ENCODE assay signal across 12 cellular contexts in the genomic region with DNA sequence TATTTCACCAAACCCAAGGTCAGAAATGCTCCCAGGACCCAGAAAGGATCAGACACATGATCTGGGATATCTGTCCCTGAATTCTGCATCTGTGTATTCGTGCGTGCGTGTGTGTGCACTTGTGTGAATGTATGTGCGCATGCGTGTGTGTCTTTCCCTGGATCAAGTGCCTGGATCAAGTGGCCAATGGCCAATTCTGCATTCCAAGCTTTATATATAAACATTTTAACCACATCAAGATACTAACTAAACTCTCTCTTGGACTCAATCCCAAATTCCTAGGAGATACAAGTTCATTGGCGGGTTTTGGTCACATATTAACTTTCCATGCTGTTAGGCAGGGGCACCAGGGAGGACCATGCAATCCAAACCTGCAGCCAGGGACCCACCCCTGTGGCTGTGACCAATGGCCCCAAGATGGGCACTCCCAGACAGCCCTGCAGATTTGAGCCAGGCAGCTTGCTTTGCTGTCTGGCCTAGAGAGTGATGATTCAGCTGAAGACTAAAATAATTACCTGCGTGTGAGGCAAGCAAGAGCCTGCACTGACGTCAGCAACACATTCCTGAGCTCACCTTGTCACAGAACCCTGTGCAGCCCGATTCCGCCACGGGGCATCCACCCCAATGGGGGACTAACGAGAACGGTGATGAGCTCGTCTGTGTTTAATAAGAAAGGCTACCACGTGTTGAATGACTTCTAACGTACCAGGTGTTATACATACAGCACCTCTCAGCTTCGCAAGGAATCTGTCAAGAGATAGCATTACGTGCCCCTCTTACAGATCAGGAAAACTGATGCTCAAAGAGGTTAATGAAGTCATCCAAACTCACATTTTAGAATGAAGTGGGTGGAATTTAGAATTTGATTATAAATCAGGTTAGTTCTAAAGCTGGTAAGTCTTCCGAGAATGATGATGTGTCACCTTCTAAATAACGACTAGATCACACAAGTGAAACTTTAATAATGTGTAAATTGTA. TPM values are rescaled to one million over a fixed set of nuclear protein-coding genes. Genes with fewer than 3 reads are reported as not detected.
A peak's percentile ranks its signal among the peaks of the same experiment; 100 is the strongest.
DNase-seq lines count a peak whose midpoint lies in the region; ATAC-seq and TF ChIP-seq lines count a peak whose summit lies in the region.
"Had no signal": no experiment of that assay in that cellular context is flagged by ENCODE, and none has a peak within 500 bp of the region (broad histone marks: within the 10 kb centered on the region; RNA-seq: fewer than 3 reads in every experiment).

No MANE protein-coding gene starts in this region.

- H3K27me3 Mint-ChIP-seq in WTC11 (ENCODE audit: low read depth) = no peaks in the 10 kb centered on the region

- H3K36me3 ChIP-seq in osteoblast (ENCODE audit: insufficient read depth, low read length) (no peaks in the 10 kb centered on the region), suprapubic skin (no peaks in the 10 kb centered on the region)

- no peak overlapping the region for H3K4me2 ChIP-seq in osteoblast (ENCODE audit: insufficient read depth, low read length)

- no peaks in the 10 kb centered on the region for H4K20me1 ChIP-seq in osteoblast (ENCODE audit: insufficient read depth, low read length)

- TF ChIP-seq POLR2A in suprapubic skin (IDR thresholded peaks at IDR 0.05) = no peak

- POLR2A ChIA-PET in WTC11 (lab: Charles Lee) = no interaction called here

- TF ChIP-seq CTCF in WTC11 (IDR thresholded peaks at IDR 0.05) (no peak), fibroblast of pulmonary artery (IDR thresholded peaks at IDR 0.05; ENCODE audit: low read length, missing control alignments) (no peak), osteoblast (IDR thresholded peaks at IDR 0.05; ENCODE audit: extremely low read depth, low read depth, low read length) (no peak), suprapubic skin (IDR thresholded peaks at IDR 0.05) (no peak)

- H3K4me3 ChIP-seq in fibroblast of pulmonary artery (replicated peaks; ENCODE audit: low read depth, low read length) (no peak overlapping the region), osteoblast (ENCODE audit: insufficient read depth, low read length) (no peak overlapping the region), suprapubic skin (no peak overlapping the region)

- H3K4me1 ChIP-seq in osteoblast (ENCODE audit: insufficient read depth, low read length) (peaks cover 56% of the 10 kb centered on the region), suprapubic skin (peaks cover 16% of the 10 kb centered on the region)

- H3K27me3 ChIP-seq in osteoblast (ENCODE audit: insufficient read depth, low read length) = no peaks in the 10 kb centered on the region
- H3K27me3 ChIP-seq in suprapubic skin = no peaks in the 10 kb centered on the region

- DNase-seq in ELR (ENCODE audit: low read depth) (peak; percentile 20), WTC11 (ENCODE audit: low spot score) (no peak), fibroblast of pulmonary artery (ENCODE audit: low read depth) (peak; percentile 66), osteoblast (ENCODE audit: insufficient read length, low spot score, missing footprints) (no peak), NCI-H2171 treated with DMSO at 0.1 percent for 48 hours (lab: John Stamatoyannopoulos, UW) (no peak), suprapubic skin (ENCODE audit: low spot score in 2 of 2) (no peak)
- DNase-seq: activated CD8-positive, alpha-beta T cell treated with anti-CD3 and anti-CD28 coated beads for 36 hours; Caco-2; NCI-H146; retina had no signal

- H3K27ac ChIP-seq in osteoblast (ENCODE audit: low read depth, low read length) (peak overlapping the region; percentile 6), suprapubic skin (no peak overlapping the region)

- ATAC-seq in WTC11 (no peak), HG03442 (IDR thresholded peaks at IDR 0.05; ENCODE audit: unreplicated experiment) (no peak), GM19397 (IDR thresholded peaks at IDR 0.05; ENCODE audit: unreplicated experiment) (no peak)
- ATAC-seq: activated CD8-positive, alpha-beta T cell treated with anti-CD3 and anti-CD28 coated beads for 36 hours had no signal

- H3K9me3 Mint-ChIP-seq in WTC11 = no peaks in the 10 kb centered on the region
- H3K9me3 Mint-ChIP-seq: activated CD8-positive, alpha-beta T cell treated with anti-CD3 and anti-CD28 coated beads for 36 hours had no signal

- WGBS in suprapubic skin = 47% methylated on average over 20 of the region's 20 CpGs

- H3K79me2 ChIP-seq in osteoblast (ENCODE audit: insufficient read depth, low read length) = no peaks in the 10 kb centered on the region

- peaks cover 44% of the 10 kb centered on the region for H3K4me1 Mint-ChIP-seq in WTC11

- no peaks in the 10 kb centered on the region for H3K36me3 Mint-ChIP-seq in WTC11

- H3K27ac Mint-ChIP-seq in WTC11 = peak overlapping the region; percentile 38; the same call in 1 of the 2 replicates
- H3K27ac Mint-ChIP-seq: activated CD8-positive, alpha-beta T cell treated with anti-CD3 and anti-CD28 coated beads for 36 hours had no signal

- no peak overlapping the region for H2AFZ ChIP-seq in osteoblast (ENCODE audit: low read length)

- TF ChIP-seq EP300 in suprapubic skin (IDR thresholded peaks at IDR 0.05) = no peak

- CTCF ChIA-PET in WTC11 (lab: Charles Lee) = interaction anchor here (2.5 kb wide), 2 partner anchors 15 to 257 kb away, joined by 9 to 12 read pairs; a partner anchor contains a TSS

- H3K4me3 Mint-ChIP-seq in WTC11 = no peak overlapping the region
- H3K4me3 Mint-ChIP-seq: activated CD8-positive, alpha-beta T cell treated with anti-CD3 and anti-CD28 coated beads for 36 hours had no signal

- H3K9me3 ChIP-seq in osteoblast (ENCODE audit: low read depth, low read length) (no peaks in the 10 kb centered on the region), suprapubic skin (no peaks in the 10 kb centered on the region)
- H3K9me3 ChIP-seq: Caco-2 had no signal

TF ChIP-seq in WTC11, 78 proteins besides CTCF, POLR2A, EP300 and RAD21 (continues in another document):
- TF ChIP-seq NFATC4 (CRISPR knock-in tag; IDR thresholded peaks at IDR 0.05) = no peak
- no peak for TF ChIP-seq ZNF281 (CRISPR knock-in tag; IDR thresholded peaks at IDR 0.05)
- no peak for TF ChIP-seq ETV6 (CRISPR knock-in tag; IDR thresholded peaks at IDR 0.05)
- TF ChIP-seq ZNF263 (CRISPR knock-in tag; IDR thresholded peaks at IDR 0.05; ENCODE audit: low read depth) = no peak
- no peak for TF ChIP-seq NR1H2 (CRISPR knock-in tag; IDR thresholded peaks at IDR 0.05)
- no peak for TF ChIP-seq FOXP1 (CRISPR knock-in tag; IDR thresholded peaks at IDR 0.05; ENCODE audit: borderline replicate concordance)
- TF ChIP-seq, protein P1, sequence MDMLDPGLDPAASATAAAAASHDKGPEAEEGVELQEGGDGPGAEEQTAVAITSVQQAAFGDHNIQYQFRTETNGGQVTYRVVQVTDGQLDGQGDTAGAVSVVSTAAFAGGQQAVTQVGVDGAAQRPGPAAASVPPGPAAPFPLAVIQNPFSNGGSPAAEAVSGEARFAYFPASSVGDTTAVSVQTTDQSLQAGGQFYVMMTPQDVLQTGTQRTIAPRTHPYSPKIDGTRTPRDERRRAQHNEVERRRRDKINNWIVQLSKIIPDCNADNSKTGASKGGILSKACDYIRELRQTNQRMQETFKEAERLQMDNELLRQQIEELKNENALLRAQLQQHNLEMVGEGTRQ (CRISPR knock-in tag; IDR thresholded peaks at IDR 0.05) = no peak
- TF ChIP-seq USF1 (CRISPR knock-in tag; IDR thresholded peaks at IDR 0.05) = no peak
- TF ChIP-seq ZNF671 (CRISPR knock-in tag; IDR thresholded peaks at IDR 0.05) = no peak
- TF ChIP-seq, protein P2, sequence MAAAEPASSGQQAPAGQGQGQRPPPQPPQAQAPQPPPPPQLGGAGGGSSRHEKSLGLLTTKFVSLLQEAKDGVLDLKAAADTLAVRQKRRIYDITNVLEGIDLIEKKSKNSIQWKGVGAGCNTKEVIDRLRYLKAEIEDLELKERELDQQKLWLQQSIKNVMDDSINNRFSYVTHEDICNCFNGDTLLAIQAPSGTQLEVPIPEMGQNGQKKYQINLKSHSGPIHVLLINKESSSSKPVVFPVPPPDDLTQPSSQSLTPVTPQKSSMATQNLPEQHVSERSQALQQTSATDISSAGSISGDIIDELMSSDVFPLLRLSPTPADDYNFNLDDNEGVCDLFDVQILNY (CRISPR knock-in tag; IDR thresholded peaks at IDR 0.05) = no peak
- TF ChIP-seq, protein P3, sequence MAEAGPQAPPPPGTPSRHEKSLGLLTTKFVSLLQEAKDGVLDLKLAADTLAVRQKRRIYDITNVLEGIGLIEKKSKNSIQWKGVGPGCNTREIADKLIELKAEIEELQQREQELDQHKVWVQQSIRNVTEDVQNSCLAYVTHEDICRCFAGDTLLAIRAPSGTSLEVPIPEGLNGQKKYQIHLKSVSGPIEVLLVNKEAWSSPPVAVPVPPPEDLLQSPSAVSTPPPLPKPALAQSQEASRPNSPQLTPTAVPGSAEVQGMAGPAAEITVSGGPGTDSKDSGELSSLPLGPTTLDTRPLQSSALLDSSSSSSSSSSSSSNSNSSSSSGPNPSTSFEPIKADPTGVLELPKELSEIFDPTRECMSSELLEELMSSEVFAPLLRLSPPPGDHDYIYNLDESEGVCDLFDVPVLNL (CRISPR knock-in tag; IDR thresholded peaks at IDR 0.05; ENCODE audit: borderline replicate concordance, low read depth) = no peak

RNA-seq across cellular contexts. Expression of gene ROCK2, which starts 45.4 kb away (rescaled TPM):
- total RNA-seq in WTC11 (2021) (21.3 to 25.9 TPM (median 22.4 TPM) in 3 replicates), osteoblast (55.1 and 59.7 TPM in 2 replicates), suprapubic skin (10 to 100 TPM; 21.8 to 54.0 (median 26.6) TPM)

Comparison
In these comparisons a context has a peak if more than half of its experiments do, and no peak if none do; other contexts are left out.
1. DNase-seq: peak in ELR (single experiment) and fibroblast of pulmonary artery (single experiment); none in WTC11 (single experiment), osteoblast (single experiment), NCI-H2171 treated with DMSO at 0.1 percent for 48 hours (single experiment) and suprapubic skin (0 of 2).